23 cellular contexts compared by ENCODE assay signal in the genomic region with DNA sequence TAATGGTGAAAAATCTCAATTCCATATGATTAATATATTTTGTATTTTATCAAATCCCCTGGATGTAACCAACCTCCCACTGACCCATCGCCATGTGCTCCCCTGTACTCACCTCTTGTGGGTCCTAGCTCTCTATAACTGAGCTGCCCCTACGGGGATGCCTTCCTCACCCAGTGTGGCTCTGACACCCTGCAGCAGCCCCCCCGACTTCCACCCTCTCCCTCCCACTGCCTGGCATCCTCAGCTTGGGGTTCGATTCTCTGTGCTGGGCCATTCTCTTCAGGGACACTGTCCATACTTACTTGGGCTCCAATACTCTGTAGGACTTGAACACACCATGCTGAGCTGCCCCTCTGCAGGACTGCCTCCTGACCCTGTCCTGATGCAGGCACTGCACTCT.
"Had no signal": no experiment of that assay in that cellular context is flagged by ENCODE, and none has a peak within 500 bp of the region (broad histone marks: within the 10 kb centered on the region; RNA-seq: fewer than 3 reads in every experiment).

No MANE protein-coding gene starts in this region.

- H3K9ac ChIP-seq: KMS-11, SK-N-SH had no signal

- H3K4me2 ChIP-seq: KMS-11, SK-N-SH had no signal

- FAIRE-seq: K562 had no signal

- DNase-seq: Kasumi-1; MM.1S; NCI-H1092 treated with DMSO at 0.1 percent for 48 hours; NCI-H1436; NCI-H187; NCI-H2029; NCI-H2081 treated with DMSO at 0.1 percent for 48 hours; NCI-H2171; NCI-H226; NCI-H446; NCI-H510A; NCI-H524 treated with DMSO at 0.1 percent for 48 hours; NCI-H69; NCI-H774; NK-92 treated with Interleukin-12 subunit alpha and Interleukin-12 subunit beta, amount 100 ng/mL, for 24 hours; PC-3; SHP77; SK-N-SH had no signal

- H3K27ac Mint-ChIP-seq: IgD-negative memory B cell had no signal

- H3K9me3 Mint-ChIP-seq: IgD-negative memory B cell had no signal

- H3K27me3 Mint-ChIP-seq: IgD-negative memory B cell had no signal

- H3K4me3 ChIP-seq: K562 had no signal

- H3K27ac ChIP-seq: KMS-11, RWPE1 had no signal

- ATAC-seq: K562, Panc1, PC-3 had no signal

- H3K9me3 ChIP-seq: SK-N-SH had no signal
